1 cellular context compared by ENCODE assay signal in the genomic region with DNA sequence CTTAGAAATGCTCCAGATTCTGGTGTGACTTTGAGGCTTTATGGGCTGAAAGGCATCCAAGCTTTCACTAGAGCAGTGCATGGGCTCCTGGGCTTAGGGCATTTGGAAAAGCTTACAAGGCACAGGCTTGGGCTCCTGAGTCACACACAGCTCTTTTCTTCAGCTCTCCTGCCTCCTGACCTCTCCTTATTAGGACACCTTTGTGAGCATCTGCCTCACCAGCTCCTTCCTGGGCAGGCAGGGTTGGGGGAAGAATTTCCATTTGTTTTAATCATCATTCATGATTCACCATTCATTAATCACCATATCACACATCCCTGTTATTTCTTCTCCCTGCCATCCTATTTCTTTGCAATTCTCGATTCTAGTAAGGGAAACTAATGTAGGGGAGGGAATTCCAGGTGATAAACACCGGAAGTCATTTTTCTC.
TF ChIP-seq lines count a peak whose summit lies in the region.

No MANE protein-coding gene starts in this region.

TF ChIP-seq in GM23338, 12 proteins besides CTCF, POLR2A, EP300 and RAD21 (continued from another document):
- TF ChIP-seq, protein P1, sequence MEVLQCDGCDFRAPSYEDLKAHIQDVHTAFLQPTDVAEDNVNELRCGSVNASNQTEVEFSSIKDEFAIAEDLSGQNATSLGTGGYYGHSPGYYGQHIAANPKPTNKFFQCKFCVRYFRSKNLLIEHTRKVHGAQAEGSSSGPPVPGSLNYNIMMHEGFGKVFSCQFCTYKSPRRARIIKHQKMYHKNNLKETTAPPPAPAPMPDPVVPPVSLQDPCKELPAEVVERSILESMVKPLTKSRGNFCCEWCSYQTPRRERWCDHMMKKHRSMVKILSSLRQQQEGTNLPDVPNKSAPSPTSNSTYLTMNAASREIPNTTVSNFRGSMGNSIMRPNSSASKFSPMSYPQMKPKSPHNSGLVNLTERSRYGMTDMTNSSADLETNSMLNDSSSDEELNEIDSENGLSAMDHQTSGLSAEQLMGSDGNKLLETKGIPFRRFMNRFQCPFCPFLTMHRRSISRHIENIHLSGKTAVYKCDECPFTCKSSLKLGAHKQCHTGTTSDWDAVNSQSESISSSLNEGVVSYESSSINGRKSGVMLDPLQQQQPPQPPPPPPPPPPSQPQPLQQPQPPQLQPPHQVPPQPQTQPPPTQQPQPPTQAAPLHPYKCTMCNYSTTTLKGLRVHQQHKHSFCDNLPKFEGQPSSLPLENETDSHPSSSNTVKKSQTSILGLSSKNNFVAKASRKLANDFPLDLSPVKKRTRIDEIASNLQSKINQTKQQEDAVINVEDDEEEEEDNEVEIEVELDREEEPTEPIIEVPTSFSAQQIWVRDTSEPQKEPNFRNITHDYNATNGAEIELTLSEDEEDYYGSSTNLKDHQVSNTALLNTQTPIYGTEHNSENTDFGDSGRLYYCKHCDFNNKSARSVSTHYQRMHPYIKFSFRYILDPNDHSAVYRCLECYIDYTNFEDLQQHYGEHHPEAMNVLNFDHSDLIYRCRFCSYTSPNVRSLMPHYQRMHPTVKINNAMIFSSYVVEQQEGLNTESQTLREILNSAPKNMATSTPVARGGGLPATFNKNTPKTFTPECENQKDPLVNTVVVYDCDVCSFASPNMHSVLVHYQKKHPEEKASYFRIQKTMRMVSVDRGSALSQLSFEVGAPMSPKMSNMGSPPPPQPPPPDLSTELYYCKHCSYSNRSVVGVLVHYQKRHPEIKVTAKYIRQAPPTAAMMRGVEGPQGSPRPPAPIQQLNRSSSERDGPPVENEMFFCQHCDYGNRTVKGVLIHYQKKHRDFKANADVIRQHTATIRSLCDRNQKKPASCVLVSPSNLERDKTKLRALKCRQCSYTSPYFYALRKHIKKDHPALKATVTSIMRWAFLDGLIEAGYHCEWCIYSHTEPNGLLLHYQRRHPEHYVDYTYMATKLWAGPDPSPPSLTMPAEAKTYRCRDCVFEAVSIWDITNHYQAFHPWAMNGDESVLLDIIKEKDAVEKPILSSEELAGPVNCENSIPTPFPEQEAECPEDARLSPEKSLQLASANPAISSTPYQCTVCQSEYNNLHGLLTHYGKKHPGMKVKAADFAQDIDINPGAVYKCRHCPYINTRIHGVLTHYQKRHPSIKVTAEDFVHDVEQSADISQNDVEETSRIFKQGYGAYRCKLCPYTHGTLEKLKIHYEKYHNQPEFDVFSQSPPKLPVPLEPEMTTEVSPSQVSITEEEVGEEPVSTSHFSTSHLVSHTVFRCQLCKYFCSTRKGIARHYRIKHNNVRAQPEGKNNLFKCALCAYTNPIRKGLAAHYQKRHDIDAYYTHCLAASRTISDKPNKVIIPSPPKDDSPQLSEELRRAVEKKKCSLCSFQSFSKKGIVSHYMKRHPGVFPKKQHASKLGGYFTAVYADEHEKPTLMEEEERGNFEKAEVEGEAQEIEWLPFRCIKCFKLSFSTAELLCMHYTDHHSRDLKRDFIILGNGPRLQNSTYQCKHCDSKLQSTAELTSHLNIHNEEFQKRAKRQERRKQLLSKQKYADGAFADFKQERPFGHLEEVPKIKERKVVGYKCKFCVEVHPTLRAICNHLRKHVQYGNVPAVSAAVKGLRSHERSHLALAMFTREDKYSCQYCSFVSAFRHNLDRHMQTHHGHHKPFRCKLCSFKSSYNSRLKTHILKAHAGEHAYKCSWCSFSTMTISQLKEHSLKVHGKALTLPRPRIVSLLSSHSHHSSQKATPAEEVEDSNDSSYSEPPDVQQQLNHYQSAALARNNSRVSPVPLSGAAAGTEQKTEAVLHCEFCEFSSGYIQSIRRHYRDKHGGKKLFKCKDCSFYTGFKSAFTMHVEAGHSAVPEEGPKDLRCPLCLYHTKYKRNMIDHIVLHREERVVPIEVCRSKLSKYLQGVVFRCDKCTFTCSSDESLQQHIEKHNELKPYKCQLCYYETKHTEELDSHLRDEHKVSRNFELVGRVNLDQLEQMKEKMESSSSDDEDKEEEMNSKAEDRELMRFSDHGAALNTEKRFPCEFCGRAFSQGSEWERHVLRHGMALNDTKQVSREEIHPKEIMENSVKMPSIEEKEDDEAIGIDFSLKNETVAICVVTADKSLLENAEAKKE (CRISPR knock-in tag; IDR thresholded peaks at IDR 0.05) = no peak
- no peak for TF ChIP-seq REST (IDR thresholded peaks at IDR 0.05; ENCODE audit: unreplicated experiment)
- no peak for TF ChIP-seq STAT1 (IDR thresholded peaks at IDR 0.05; ENCODE audit: unreplicated experiment)
TF ChIP-seq in GM23338: peak in this region for 0.
